ENCODE assay signal across 13 cellular contexts in the genomic region with DNA sequence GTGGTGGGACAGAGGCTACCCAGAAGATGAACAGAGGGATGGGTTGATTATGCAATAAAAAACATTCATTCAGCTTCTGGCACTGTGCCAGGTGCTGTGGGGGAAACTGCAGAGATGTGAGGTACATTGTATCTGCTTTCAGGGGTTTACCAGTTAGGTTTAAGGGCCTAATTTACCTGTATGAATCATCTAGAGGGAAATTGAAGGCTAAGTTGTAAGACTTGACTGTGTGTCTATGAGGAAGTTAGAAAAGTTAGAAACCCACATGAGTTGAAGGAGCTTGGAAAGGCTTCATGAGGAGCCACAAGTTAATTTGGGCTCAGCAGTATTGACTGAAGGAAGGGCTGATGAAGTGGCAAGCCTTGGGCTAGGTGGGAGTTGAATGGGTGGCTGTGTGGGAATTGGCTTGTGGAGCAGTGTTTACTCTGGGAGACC.
DNase-seq lines count a peak whose midpoint lies in the region; ATAC-seq, FAIRE-seq and TF ChIP-seq lines count a peak whose summit lies in the region.
"Had no signal": no experiment of that assay in that cellular context is flagged by ENCODE, and none has a peak within 500 bp of the region (broad histone marks: within the 10 kb centered on the region; RNA-seq: fewer than 3 reads in every experiment).

No MANE protein-coding gene starts in this region.

- peak; percentile 73 for ATAC-seq in GM19455 (IDR thresholded peaks at IDR 0.05; ENCODE audit: unreplicated experiment)
- ATAC-seq in HG03097 (IDR thresholded peaks at IDR 0.05; ENCODE audit: low FRiP score, unreplicated experiment): peak; percentile 55
- no peak for ATAC-seq in activated naive CD8-positive, alpha-beta T cell treated with anti-CD3 and anti-CD28 coated beads, Interleukin-2, amount 50 U/mL, for 24 hours
- ATAC-seq: A549 had no signal

- H3K27me3 Mint-ChIP-seq in activated naive CD8-positive, alpha-beta T cell treated with anti-CD3 and anti-CD28 coated beads, Interleukin-2, amount 50 U/mL, for 24 hours: no peaks in the 10 kb centered on the region
- H3K27me3 Mint-ChIP-seq: stimulated activated naive CD8-positive, alpha-beta T cell treated with anti-CD3 and anti-CD28 coated beads, Interleukin-15, Interleukin-2, amounts not matched to agents 100 ng/mL and 50 ng/mL, for 24 hours had no signal

- no peak for TF ChIP-seq POLR2A in H54 (IDR thresholded peaks at IDR 0.05; ENCODE audit: low read depth, low read length)

- no peaks in the 10 kb centered on the region for H3K36me3 Mint-ChIP-seq in activated naive CD8-positive, alpha-beta T cell treated with anti-CD3 and anti-CD28 coated beads, Interleukin-2, amount 50 U/mL, for 24 hours (ENCODE audit: low read depth)

- peaks cover 5% of the 10 kb centered on the region for H3K4me1 Mint-ChIP-seq in activated naive CD8-positive, alpha-beta T cell treated with anti-CD3 and anti-CD28 coated beads, Interleukin-2, amount 50 U/mL, for 24 hours

- no peak for FAIRE-seq in H54 (lab: Jason Lieb, UNC)

- DNase-seq in NOMO-1 treated with DMSO at 0.1 percent for 48 hours (lab: John Stamatoyannopoulos, UW; ENCODE audit: unreplicated experiment) (peak; percentile 3), NOMO-1 (lab: John Stamatoyannopoulos, UW; ENCODE audit: unreplicated experiment in 2 of 2) (no peak), NCI-H446 treated with DMSO at 0.1 percent for 48 hours (lab: John Stamatoyannopoulos, UW) (no peak), CD1c-positive myeloid dendritic cell (ENCODE audit: extremely low spot score) (no peak), H54 (ENCODE audit: insufficient read length, low spot score) (no peak)
- peak; percentile 10 for DNase-seq in activated naive CD8-positive, alpha-beta T cell treated with anti-CD3 and anti-CD28 coated beads, Interleukin-2, amount 50 U/mL, for 24 hours
- DNase-seq: foreskin melanocyte, mesendoderm, NCI-H1417 treated with DMSO at 0.1 percent for 48 hours had no signal

- no peak overlapping the region for H3K27ac Mint-ChIP-seq in activated naive CD8-positive, alpha-beta T cell treated with anti-CD3 and anti-CD28 coated beads, Interleukin-2, amount 50 U/mL, for 24 hours
- H3K27ac Mint-ChIP-seq: stimulated activated naive CD8-positive, alpha-beta T cell treated with anti-CD3 and anti-CD28 coated beads, Interleukin-15, Interleukin-2, amounts not matched to agents 100 ng/mL and 50 ng/mL, for 24 hours had no signal

- no peak overlapping the region for H3K4me3 Mint-ChIP-seq in activated naive CD8-positive, alpha-beta T cell treated with anti-CD3 and anti-CD28 coated beads, Interleukin-2, amount 50 U/mL, for 24 hours
- H3K4me3 Mint-ChIP-seq: stimulated activated naive CD8-positive, alpha-beta T cell treated with anti-CD3 and anti-CD28 coated beads, Interleukin-15, Interleukin-2, amounts not matched to agents 100 ng/mL and 50 ng/mL, for 24 hours had no signal

- no peaks in the 10 kb centered on the region for H3K9me3 Mint-ChIP-seq in activated naive CD8-positive, alpha-beta T cell treated with anti-CD3 and anti-CD28 coated beads, Interleukin-2, amount 50 U/mL, for 24 hours
- H3K9me3 Mint-ChIP-seq: stimulated activated naive CD8-positive, alpha-beta T cell treated with anti-CD3 and anti-CD28 coated beads, Interleukin-15, Interleukin-2, amounts not matched to agents 100 ng/mL and 50 ng/mL, for 24 hours had no signal

Comparison
In these comparisons a context has a peak if more than half of its experiments do, and no peak if none do; other contexts are left out.
1. DNase-seq: peak in NOMO-1 treated with DMSO at 0.1 percent for 48 hours (single experiment) and activated naive CD8-positive, alpha-beta T cell treated with anti-CD3 and anti-CD28 coated beads, Interleukin-2, amount 50 U/mL, for 24 hours (single experiment); none in NOMO-1 (0 of 2), NCI-H446 treated with DMSO at 0.1 percent for 48 hours (single experiment), CD1c-positive myeloid dendritic cell (single experiment) and H54 (single experiment).